Comparison of ENCODE assay signal across 1 cellular context in genomic region chr1:10714337-10715114, GRCh38.
TF ChIP-seq lines count a peak whose summit lies in the region.

No MANE protein-coding gene starts in this region.

TF ChIP-seq in HEK293, 187 proteins besides CTCF, POLR2A, EP300 and RAD21 (continued from another document):
- no peak for TF ChIP-seq KLF17 (tag by site-specific recombination; IDR thresholded peaks at IDR 0.05)
- no peak for TF ChIP-seq ZNF280C (tag by site-specific recombination; IDR thresholded peaks at IDR 0.05)
- no peak for TF ChIP-seq ZNF24 (tag by site-specific recombination; IDR thresholded peaks at IDR 0.05)
- no peak for TF ChIP-seq ZBTB6 (tag by site-specific recombination; IDR thresholded peaks at IDR 0.05)
- no peak for TF ChIP-seq ZNF510 (tag by site-specific recombination; IDR thresholded peaks at IDR 0.05; ENCODE audit: insufficient replicate concordance)
- TF ChIP-seq ZBTB7A (tag by site-specific recombination; IDR thresholded peaks at IDR 0.05; ENCODE audit: low read depth) = no peak
- TF ChIP-seq ZNF473 (tag by site-specific recombination; IDR thresholded peaks at IDR 0.05) = no peak
- TF ChIP-seq ZNF112 (tag by site-specific recombination; IDR thresholded peaks at IDR 0.05) = no peak
- TF ChIP-seq TSHZ1 (tag by site-specific recombination; IDR thresholded peaks at IDR 0.05; ENCODE audit: borderline replicate concordance) = no peak
- peak; percentile 16; the same call in 1 of the 2 replicates for TF ChIP-seq SCRT1 (tag by site-specific recombination; IDR thresholded peaks at IDR 0.05; ENCODE audit: borderline replicate concordance)
- no peak for TF ChIP-seq ZNF571 (tag by site-specific recombination; IDR thresholded peaks at IDR 0.05)
- no peak for TF ChIP-seq KLF16 (tag by site-specific recombination; IDR thresholded peaks at IDR 0.05)
- TF ChIP-seq ZNF433 (tag by site-specific recombination; IDR thresholded peaks at IDR 0.05; ENCODE audit: low read depth) = no peak
- peak; percentile 40; the same call in 1 of the 2 replicates for TF ChIP-seq ZNF600 (tag by site-specific recombination; IDR thresholded peaks at IDR 0.05)
- no peak for TF ChIP-seq ZFP37 (tag by site-specific recombination; IDR thresholded peaks at IDR 0.05)
- no peak for TF ChIP-seq PRDM10 (tag by site-specific recombination; IDR thresholded peaks at IDR 0.05)
- no peak for TF ChIP-seq ZNF704 (tag by site-specific recombination; IDR thresholded peaks at IDR 0.05)
- TF ChIP-seq ZNF2 (tag by site-specific recombination; IDR thresholded peaks at IDR 0.05) = no peak
- TF ChIP-seq ELK4 (IDR thresholded peaks at IDR 0.05; ENCODE audit: borderline replicate concordance, low read depth, low read length) = no peak
- no peak for TF ChIP-seq ZNF239 (tag by site-specific recombination; IDR thresholded peaks at IDR 0.05)
- TF ChIP-seq ZNF561 (tag by site-specific recombination; IDR thresholded peaks at IDR 0.05; ENCODE audit: borderline replicate concordance) = no peak
- TF ChIP-seq ZNF366 (tag by site-specific recombination; conservative IDR thresholded peaks at IDR 0.05) = 0 out of 2 replicates have a peak, but pooled peaks have one; percentile 33
- TF ChIP-seq ZNF426 (tag by site-specific recombination; IDR thresholded peaks at IDR 0.05) = no peak
- no peak for TF ChIP-seq ZBTB11 (tag by site-specific recombination; conservative IDR thresholded peaks at IDR 0.05; ENCODE audit: low read depth)
- no peak for TF ChIP-seq TCF7L2 (IDR thresholded peaks at IDR 0.05; ENCODE audit: borderline replicate concordance, low read depth, low read length)
- TF ChIP-seq ZIC2 (tag by site-specific recombination; IDR thresholded peaks at IDR 0.05) = peak; percentile 82
- TF ChIP-seq SETDB1 (IDR thresholded peaks at IDR 0.05; ENCODE audit: insufficient read length, low read length) = no peak
- TF ChIP-seq ZNF248 (tag by site-specific recombination; IDR thresholded peaks at IDR 0.05) = no peak
TF ChIP-seq in HEK293: peak in this region for 6.
